In genomic region chr2:120963997-120964396, GRCh38 we compare ENCODE assay signal across 25 cellular contexts.
DNase-seq lines count a peak whose midpoint lies in the region; ATAC-seq and TF ChIP-seq lines count a peak whose summit lies in the region.
"Had no signal": no experiment of that assay in that cellular context is flagged by ENCODE, and none has a peak within 500 bp of the region (broad histone marks: within the 10 kb centered on the region; RNA-seq: fewer than 3 reads in every experiment).

No MANE protein-coding gene starts in this region.

- H4K5ac ChIP-seq in IMR-90 (ENCODE audit: low read depth, low read length) = no peak overlapping the region

- no peak overlapping the region for H2BK20ac ChIP-seq in IMR-90 (ENCODE audit: low read depth, low read length)

- H3K27me3 Mint-ChIP-seq in endothelial cell (ENCODE audit: unreplicated experiment) = peaks cover 5% of the 10 kb centered on the region
- H3K27me3 Mint-ChIP-seq: activated naive CD8-positive, alpha-beta T cell treated with anti-CD3 and anti-CD28 coated beads, Interleukin-2, amount 50 U/mL, for 24 hours had no signal

- no peak overlapping the region for H3K18ac ChIP-seq in IMR-90 (ENCODE audit: low read depth, low read length)

- H2BK5ac ChIP-seq in IMR-90 (ENCODE audit: low read depth, low read length, poor library complexity, severe bottlenecking) = no peak overlapping the region

- H2AFZ ChIP-seq in IMR-90 (replicated peaks; ENCODE audit: low read length, poor library complexity) = no peak overlapping the region
- no peak overlapping the region for H2AFZ ChIP-seq in osteoblast (ENCODE audit: low read length)

- no peak overlapping the region for H3K9ac ChIP-seq in IMR-90 (ENCODE audit: low read depth, low read length)

- intact Hi-C loops in IMR-90 (cut with micrococcal nuclease) = no loop called here
- intact Hi-C loops in adrenal gland (cut with DNase I) = no loop called here

- H3K36me3 ChIP-seq in IMR-90 (ENCODE audit: control insufficient read depth, insufficient read depth, low read length) (peaks cover 49% of the 10 kb centered on the region), osteoblast (ENCODE audit: insufficient read depth, low read length) (peaks cover 10% of the 10 kb centered on the region), adrenal gland (replicated peaks in 1 of 2) (no peaks in the 10 kb centered on the region)
- H3K36me3 ChIP-seq: breast epithelium, vagina, WERI-Rb-1 had no signal

- DNase-seq in NCI-H510A treated with DMSO at 0.1 percent for 48 hours (lab: John Stamatoyannopoulos, UW) = peak; percentile 81
- no peak for DNase-seq in NCI-H510A (lab: John Stamatoyannopoulos, UW)
- DNase-seq in IMR-90 = peak; percentile 60
- peak; percentile 7 for DNase-seq in fibroblast of gingiva (ENCODE audit: low read depth)
- DNase-seq in osteoblast (ENCODE audit: insufficient read length, low spot score, missing footprints) = no peak
- no peak for DNase-seq in endothelial cell (ENCODE audit: low spot score)
- DNase-seq in adrenal gland = no peak
- DNase-seq in SKM-1 treated with dmso at 0.1 percent for 144 hours (lab: John Stamatoyannopoulos, UW; ENCODE audit: unreplicated experiment) = no peak
- DNase-seq: 8988T; activated CD4-positive, alpha-beta T cell treated with anti-CD3 and anti-CD28 coated beads, Interleukin-2, amount 50 U/mL, for 1 hour; activated CD8-positive, alpha-beta memory T cell treated with anti-CD3 and anti-CD28 coated beads, Interleukin-2, amount 50 U/mL, for 48 hours; activated effector memory CD4-positive, alpha-beta T cell treated with Interleukin-2 at 50 U/mL for 16 hours; activated naive CD8-positive, alpha-beta T cell treated with anti-CD3 and anti-CD28 coated beads, Interleukin-2, amount 50 U/mL, for 24 hours; C1 segment of cervical spinal cord; endodermal cell; GDM1; natural killer cell; NCI-H2171; NCI-H748 treated with DMSO at 0.1 percent for 48 hours; sigmoid colon; T-helper 2 cell; WERI-Rb-1 had no signal

- peaks cover 14% of the 10 kb centered on the region for H3K9me1 ChIP-seq in IMR-90 (ENCODE audit: insufficient read depth, low read length)

- H3K79me2 ChIP-seq in osteoblast (ENCODE audit: insufficient read depth, low read length) = no peaks in the 10 kb centered on the region

- H4K20me1 ChIP-seq in IMR-90 (ENCODE audit: insufficient read depth, low read length) (peaks cover 18% of the 10 kb centered on the region), osteoblast (ENCODE audit: insufficient read depth, low read length) (peaks cover 11% of the 10 kb centered on the region)

- H3K4me3 Mint-ChIP-seq in endothelial cell (ENCODE audit: unreplicated experiment) = no peak overlapping the region
- H3K4me3 Mint-ChIP-seq: activated naive CD8-positive, alpha-beta T cell treated with anti-CD3 and anti-CD28 coated beads, Interleukin-2, amount 50 U/mL, for 24 hours; endodermal cell; natural killer cell had no signal

- peak; percentile 60 for ATAC-seq in IMR-90 (ENCODE audit: low read depth)
- ATAC-seq: activated naive CD8-positive, alpha-beta T cell treated with anti-CD3 and anti-CD28 coated beads, Interleukin-2, amount 50 U/mL, for 24 hours; natural killer cell had no signal

- CTCF ChIA-PET in IMR-90 (lab: Yijun Ruan, JAX) = no interaction called here

- no peak overlapping the region for H2AK9ac ChIP-seq in IMR-90 (replicated peaks; ENCODE audit: low read depth, low read length, poor library complexity)

- no peak overlapping the region for H3K27ac Mint-ChIP-seq in endothelial cell (ENCODE audit: unreplicated experiment)
- H3K27ac Mint-ChIP-seq: activated naive CD8-positive, alpha-beta T cell treated with anti-CD3 and anti-CD28 coated beads, Interleukin-2, amount 50 U/mL, for 24 hours; endodermal cell; natural killer cell had no signal

- no TSS peak for BruUV-seq in IMR-90 (replicated peaks; lab: Mats Ljungman, UMichigan)

- no peak overlapping the region for H3K56ac ChIP-seq in IMR-90 (ENCODE audit: extremely low read depth, insufficient read depth, low read length)

- POLR2A ChIA-PET in IMR-90 (lab: Charles Lee; ENCODE audit: unreplicated experiment) = no interaction called here

- no peak overlapping the region for H2BK120ac ChIP-seq in IMR-90 (ENCODE audit: low read depth, low read length)

- no peak overlapping the region for H3K27ac ChIP-seq in IMR-90 (ENCODE audit: insufficient read depth, low read length)
- H3K27ac ChIP-seq in osteoblast (ENCODE audit: low read depth, low read length) = peak overlapping the region; percentile 10
- H3K27ac ChIP-seq in adrenal gland = no peak overlapping the region
- H3K27ac ChIP-seq: breast epithelium, coronary artery, sigmoid colon, vagina, WERI-Rb-1 had no signal

- H3K4ac ChIP-seq in IMR-90 (ENCODE audit: low read depth, low read length) = no peak overlapping the region

- in situ Hi-C loops in IMR-90 (cut with MboI; ENCODE audit: low sequenced_read_pairs) = no loop called here

- H3K4me1 Mint-ChIP-seq in endothelial cell (ENCODE audit: unreplicated experiment) = peaks cover 2% of the 10 kb centered on the region
- H3K4me1 Mint-ChIP-seq: activated naive CD8-positive, alpha-beta T cell treated with anti-CD3 and anti-CD28 coated beads, Interleukin-2, amount 50 U/mL, for 24 hours had no signal

- dilution Hi-C loops in IMR-90 (cut with HindIII; ENCODE audit: low sequenced_read_pairs, unreplicated experiment) = no loop called here

- peaks cover 14 to 47% of the 10 kb centered on the region in 2 experiments for H3K79me1 ChIP-seq in IMR-90 (ENCODE audit: low read depth in 1 of 2, low read length in 2 of 2)

- H4K8ac ChIP-seq in IMR-90 (ENCODE audit: low read depth in 2 of 2, low read length in 2 of 2) = 0 out of 4 replicates have a peak overlapping the region, but pooled peaks of 1 of the 2 experiments have one; percentile 16

- H3K9me3 ChIP-seq in IMR-90 (ENCODE audit: control insufficient read depth, insufficient read depth, low read length) = no peaks in the 10 kb centered on the region
- no peaks in the 10 kb centered on the region for H3K9me3 ChIP-seq in osteoblast (ENCODE audit: low read depth, low read length)
- H3K9me3 ChIP-seq in adrenal gland (replicated peaks in 1 of 3) = no peaks in the 10 kb centered on the region
- H3K9me3 ChIP-seq: breast epithelium, sigmoid colon, vagina had no signal

- no peaks in the 10 kb centered on the region for H3K27me3 ChIP-seq in IMR-90 (ENCODE audit: control insufficient read depth, insufficient read depth, low read length)
- H3K27me3 ChIP-seq in osteoblast (ENCODE audit: insufficient read depth, low read length) = no peaks in the 10 kb centered on the region
- no peaks in the 10 kb centered on the region for H3K27me3 ChIP-seq in adrenal gland
- H3K27me3 ChIP-seq: breast epithelium, sigmoid colon, vagina had no signal

- 0 out of 2 replicates have a peak overlapping the region, but pooled peaks have one; percentile 2 for H3K14ac ChIP-seq in IMR-90 (replicated peaks; ENCODE audit: low read depth, low read length)

- TF ChIP-seq RAD21 in IMR-90 (IDR thresholded peaks at IDR 0.05; ENCODE audit: low read length) = no peak

- H3K9me3 Mint-ChIP-seq in endothelial cell (ENCODE audit: unreplicated experiment) = no peaks in the 10 kb centered on the region
- H3K9me3 Mint-ChIP-seq: activated naive CD8-positive, alpha-beta T cell treated with anti-CD3 and anti-CD28 coated beads, Interleukin-2, amount 50 U/mL, for 24 hours; endodermal cell; natural killer cell had no signal

- TF ChIP-seq CTCF in IMR-90 (conservative IDR thresholded peaks at IDR 0.05; ENCODE audit: low read depth, low read length) (no peak), osteoblast (IDR thresholded peaks at IDR 0.05; ENCODE audit: extremely low read depth, low read depth, low read length) (no peak), endothelial cell (IDR thresholded peaks at IDR 0.05; ENCODE audit: unreplicated experiment) (no peak), adrenal gland (IDR thresholded peaks at IDR 0.05) (no peak)

- no peaks in the 10 kb centered on the region for H3K36me3 Mint-ChIP-seq in endothelial cell (ENCODE audit: low read depth, unreplicated experiment)
- H3K36me3 Mint-ChIP-seq: natural killer cell had no signal

- H3K4me1 ChIP-seq in IMR-90 (ENCODE audit: control insufficient read depth, insufficient read depth, low read length) = peaks cover 12% of the 10 kb centered on the region
- H3K4me1 ChIP-seq in osteoblast (ENCODE audit: insufficient read depth, low read length) = peaks cover 14% of the 10 kb centered on the region
- H3K4me1 ChIP-seq in adrenal gland (replicated peaks in 1 of 2) = no peaks in the 10 kb centered on the region
- H3K4me1 ChIP-seq: breast epithelium, vagina had no signal

- TF ChIP-seq POLR2A in IMR-90 (IDR thresholded peaks at IDR 0.05; ENCODE audit: low read depth, low read length) = no peak
- TF ChIP-seq POLR2A in adrenal gland (IDR thresholded peaks at IDR 0.05) = no peak

- H3K4me2 ChIP-seq in IMR-90 (ENCODE audit: low read depth, low read length) (no peak overlapping the region), osteoblast (ENCODE audit: insufficient read depth, low read length) (no peak overlapping the region)

- 44% methylated on average over 3 of the region's 4 CpGs; no CpG with 5 or more reads in 1 of the 2 experiments for WGBS in IMR-90 (ENCODE audit: extremely low coverage in 2 of 2, insufficient read length in 1 of 2), 2 experiments
- 73 to 82% (median 76%) methylated on average over 4 of the region's 4 CpGs for WGBS in adrenal gland, 4 donors

- H2AK5ac ChIP-seq in IMR-90 (ENCODE audit: low read depth, low read length) = peak overlapping the region; percentile 44

- no peak overlapping the region for H3K4me3 ChIP-seq in IMR-90 (ENCODE audit: insufficient read depth, low read depth, low read length)
- H3K4me3 ChIP-seq in osteoblast (ENCODE audit: insufficient read depth, low read length) = no peak overlapping the region
- H3K4me3 ChIP-seq in adrenal gland = no peak overlapping the region
- H3K4me3 ChIP-seq: breast epithelium, coronary artery, sigmoid colon, vagina had no signal

- H3K23ac ChIP-seq in IMR-90 (ENCODE audit: low read depth, low read length) = no peak overlapping the region

- no peak overlapping the region for H2BK15ac ChIP-seq in IMR-90 (ENCODE audit: low read depth, low read length)

- H4K91ac ChIP-seq in IMR-90 (ENCODE audit: insufficient read depth, low read depth, low read length) = no peak overlapping the region

TF ChIP-seq in IMR-90, 13 proteins besides CTCF, POLR2A, EP300 and RAD21:
- TF ChIP-seq USF2 (IDR thresholded peaks at IDR 0.05; ENCODE audit: low read depth, low read length) = no peak
- TF ChIP-seq BHLHE40 (IDR thresholded peaks at IDR 0.05; ENCODE audit: low read depth, low read length) = peak; percentile 94

Comparison
In these comparisons a context has a peak if more than half of its experiments do, and no peak if none do; other contexts are left out.
1. DNase-seq: peak in NCI-H510A treated with DMSO at 0.1 percent for 48 hours (single experiment), IMR-90 (single experiment) and fibroblast of gingiva (single experiment); none in NCI-H510A (single experiment), osteoblast (single experiment), endothelial cell (single experiment), adrenal gland (0 of 7) and SKM-1 treated with dmso at 0.1 percent for 144 hours (single experiment).